ENCODE assay signal across 24 cellular contexts in the genomic region with DNA sequence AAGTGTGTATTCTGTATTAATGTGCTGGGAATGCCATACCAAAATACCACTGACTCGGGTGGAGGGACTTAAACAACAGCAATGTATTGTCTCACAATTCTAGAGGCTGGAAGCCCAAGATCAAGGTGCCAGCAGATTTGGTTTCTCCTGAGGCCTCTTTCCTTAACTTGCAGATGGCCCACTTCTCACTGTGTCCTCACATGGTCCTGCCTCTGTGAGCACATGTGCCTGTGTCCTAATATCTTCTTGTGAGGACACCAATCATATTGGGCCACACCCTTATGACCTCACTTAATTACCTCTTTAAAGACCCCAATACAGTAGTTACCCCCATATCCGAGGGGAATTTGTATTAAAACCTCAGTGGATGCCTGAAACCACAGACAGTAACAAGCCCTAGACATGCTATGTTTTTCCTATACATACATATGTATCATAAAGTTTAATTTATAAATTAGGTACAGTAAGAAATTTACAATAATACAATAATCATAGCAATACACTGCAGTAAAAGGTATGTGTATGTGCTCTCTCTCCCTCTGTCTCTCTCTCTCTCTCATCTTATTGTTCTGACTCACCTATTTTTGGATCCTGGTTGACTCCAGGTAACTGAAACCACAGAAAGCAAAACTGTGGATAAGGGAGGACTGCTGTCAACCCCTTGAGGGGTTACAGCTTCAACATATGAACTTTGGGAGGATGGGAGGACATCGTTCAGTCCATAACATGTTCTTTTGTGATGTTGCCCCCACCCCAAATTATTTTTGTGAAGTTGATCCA.
"Had no signal": no experiment of that assay in that cellular context is flagged by ENCODE, and none has a peak within 500 bp of the region (broad histone marks: within the 10 kb centered on the region; RNA-seq: fewer than 3 reads in every experiment).

No MANE protein-coding gene starts in this region.

- FAIRE-seq: islet of Langerhans, kidney, urothelium cell line had no signal

- H3K36me3 ChIP-seq: left ventricle myocardium inferior, ovary, right atrium auricular region, stomach, thyroid gland, transverse colon, upper lobe of right lung had no signal

- H3K27ac ChIP-seq: left ventricle myocardium inferior, ovary, right atrium auricular region, skin epidermis, stomach, testis, thyroid gland, transverse colon, upper lobe of right lung had no signal

- DNase-seq: hippocampal formation; kidney; left ventricle myocardium inferior; midbrain; mucosa of descending colon; naive thymus-derived CD4-positive, alpha-beta T cell; ovary; stimulated activated CD4-positive, alpha-beta T cell treated with anti-CD3 and anti-CD28 coated beads, Interleukin-2, amount 100 ng/mL, for 48 hours; stimulated activated CD4-positive, alpha-beta T cell treated with anti-CD3 and anti-CD28 coated beads, Interleukin-4, amount 100 ng/mL, for 4 hours; stimulated activated CD8-positive, alpha-beta memory T cell treated with anti-CD3 and anti-CD28 coated beads, Interleukin-4, amount 100 ng/mL, for 48 hours; stimulated activated naive CD8-positive, alpha-beta T cell treated with anti-CD3 and anti-CD28 coated beads, Interleukin-15, Interleukin-2, amounts not matched to agents 100 U/mL and 50 U/mL, for 24 hours; stomach; testis; thyroid gland; transverse colon; upper lobe of right lung had no signal

- H3K27me3 ChIP-seq: ovary, right atrium auricular region, stomach, testis, thyroid gland, transverse colon, upper lobe of right lung had no signal

- H3K4me3 ChIP-seq: left ventricle myocardium inferior, lung, mucosa of descending colon, ovary, right atrium auricular region, skin epidermis, stomach, testis, thyroid gland, transverse colon, upper lobe of right lung had no signal

- ATAC-seq: mucosa of descending colon; naive thymus-derived CD4-positive, alpha-beta T cell; natural killer cell treated with Interleukin-12 subunit alpha and Interleukin-12 subunit beta and Interleukin-15 and Interleukin-18, amount 100 ng/mL, for 72 hours; sciatic nerve; stimulated activated memory B cell treated with anti-CD40 and anti-IgM and Interleukin-4, amounts not matched to agents 10 μg/mL and 1 μg/mL and 100 μg/mL, for 72 hours; stimulated activated naive CD8-positive, alpha-beta T cell treated with anti-CD3 and anti-CD28 coated beads, Interleukin-15, Interleukin-2, amounts not matched to agents 100 U/mL and 50 U/mL, for 24 hours; upper lobe of right lung had no signal

- H3K9me3 ChIP-seq: left ventricle myocardium inferior, mucosa of descending colon, ovary, right atrium auricular region, stomach, testis, thyroid gland, transverse colon, upper lobe of right lung had no signal

- H3K4me1 ChIP-seq: left ventricle myocardium inferior, right atrium auricular region, stomach, testis, thyroid gland, transverse colon, upper lobe of right lung had no signal
